Comparison of ENCODE assay signal across 23 cellular contexts in genomic region chr6:83461438-83461837, GRCh38. TPM values are rescaled to one million over a fixed set of nuclear protein-coding genes. Genes with fewer than 3 reads are reported as not detected.
A peak's percentile ranks its signal among the peaks of the same experiment; 100 is the strongest.
DNase-seq lines count a peak whose midpoint lies in the region; ATAC-seq, FAIRE-seq and TF ChIP-seq lines count a peak whose summit lies in the region.
"Had no signal": no experiment of that assay in that cellular context is flagged by ENCODE, and none has a peak within 500 bp of the region (broad histone marks: within the 10 kb centered on the region; RNA-seq: fewer than 3 reads in every experiment).

No MANE protein-coding gene starts in this region.

- H3K4me3 Mint-ChIP-seq in Caco-2 (ENCODE audit: unreplicated experiment), result no peak overlapping the region
- H3K4me3 Mint-ChIP-seq in HFFc6, result no peak overlapping the region
- H3K4me3 Mint-ChIP-seq in naive thymus-derived CD4-positive, alpha-beta T cell, result no peak overlapping the region
- H3K4me3 Mint-ChIP-seq: CD8-positive, alpha-beta T cell had no signal

- H3K27me3 Mint-ChIP-seq in Caco-2 (ENCODE audit: insufficient read depth, unreplicated experiment) (no peaks in the 10 kb centered on the region), HFFc6 (ENCODE audit: insufficient read depth) (no peaks in the 10 kb centered on the region)
- peaks cover 0 to 4% (median under 1%) of the 10 kb centered on the region in 5 donors for H3K27me3 Mint-ChIP-seq in naive thymus-derived CD4-positive, alpha-beta T cell

- H3K9me3 Mint-ChIP-seq in Caco-2 (ENCODE audit: unreplicated experiment), result peaks cover 10% of the 10 kb centered on the region
- no peaks in the 10 kb centered on the region for H3K9me3 Mint-ChIP-seq in HFFc6
- no peaks in the 10 kb centered on the region for H3K9me3 Mint-ChIP-seq in naive thymus-derived CD4-positive, alpha-beta T cell
- H3K9me3 Mint-ChIP-seq: CD8-positive, alpha-beta T cell had no signal

- H3K4me1 ChIP-seq in Caco-2, result peaks cover 51% of the 10 kb centered on the region
- H3K4me1 ChIP-seq in naive thymus-derived CD4-positive, alpha-beta T cell (ENCODE audit: control insufficient read depth in 2 of 2, insufficient read depth in 2 of 2, low read length in 2 of 2), result no peaks in the 10 kb centered on the region

- DNase-seq in Caco-2 (no peak), HFFc6 (peak; percentile 5), bronchial epithelial cell (ENCODE audit: low read depth) (peak; percentile 80), iris pigment epithelial cell (ENCODE audit: low read depth) (peak; percentile 5), NCI-H128 (lab: John Stamatoyannopoulos, UW; ENCODE audit: unreplicated experiment) (no peak), DMS79 (lab: John Stamatoyannopoulos, UW) (no peak)
- DNase-seq in naive thymus-derived CD4-positive, alpha-beta T cell, result no peak
- DNase-seq: AML-193; C1 segment of cervical spinal cord; CD8-positive, alpha-beta T cell; DMS79 treated with DMSO at 0.1 percent for 48 hours; KG1; MV-4-11; NCI-H1105 treated with DMSO at 0.1 percent for 48 hours; NCI-H187; NCI-H446; NCI-H526; Right ventricle myocardium superior had no signal

- CTCF ChIA-PET in Caco-2 (lab: Charles Lee), result interaction anchor here (1.0 to 4.0 kb wide), 2 partner anchors 46 to 51 kb away, joined by 3 to 24 read pairs; partner anchors contain the start of gene PRSS35
- CTCF ChIA-PET in naive thymus-derived CD4-positive, alpha-beta T cell (lab: Charles Lee), result no interaction called here

- ATAC-seq in HG02840 (IDR thresholded peaks at IDR 0.05; ENCODE audit: low FRiP score, unreplicated experiment), result no peak
- no peak for ATAC-seq in naive thymus-derived CD4-positive, alpha-beta T cell
- ATAC-seq: CD8-positive, alpha-beta T cell had no signal

- FAIRE-seq in bronchial epithelial cell (lab: Jason Lieb, UNC), result peak; percentile 47
- FAIRE-seq: G401.6, GM12892, H54 had no signal

- H3K27me3 ChIP-seq in Caco-2 (replicated peaks; ENCODE audit: control insufficient read depth, insufficient read depth, low read length) (no peaks in the 10 kb centered on the region), bronchial epithelial cell (ENCODE audit: control insufficient read depth, insufficient read depth, low read length) (no peaks in the 10 kb centered on the region)
- no peaks in the 10 kb centered on the region for H3K27me3 ChIP-seq in naive thymus-derived CD4-positive, alpha-beta T cell (ENCODE audit: control insufficient read depth in 2 of 2, insufficient read depth in 2 of 2, low read length in 2 of 2)

- H3K27ac Mint-ChIP-seq in Caco-2 (ENCODE audit: unreplicated experiment) (peak overlapping the region; percentile 89), HFFc6 (no peak overlapping the region)
- no peak overlapping the region for H3K27ac Mint-ChIP-seq in naive thymus-derived CD4-positive, alpha-beta T cell
- H3K27ac Mint-ChIP-seq: CD8-positive, alpha-beta T cell had no signal

- H3K36me3 ChIP-seq in Caco-2 (ENCODE audit: control insufficient read depth, insufficient read depth, low read length) (0 out of 2 replicates have a peak, but pooled peaks cover 2% of the 10 kb centered on the region), bronchial epithelial cell (ENCODE audit: control insufficient read depth, insufficient read depth, low read length) (no peaks in the 10 kb centered on the region)
- no peaks in the 10 kb centered on the region for H3K36me3 ChIP-seq in naive thymus-derived CD4-positive, alpha-beta T cell (ENCODE audit: control insufficient read depth in 2 of 3, insufficient read depth in 3 of 3, low read length in 3 of 3)

- BruUV-seq in Caco-2 (replicated peaks; lab: Mats Ljungman, UMichigan), result no TSS peak

- H3K4me1 Mint-ChIP-seq in Caco-2 (ENCODE audit: low read depth, unreplicated experiment) (peaks cover 48% of the 10 kb centered on the region), HFFc6 (ENCODE audit: low read depth) (no peaks in the 10 kb centered on the region; the same call in 1 of the 2 replicates)
- peaks cover 0 to 5% (median 0%) of the 10 kb centered on the region in 7 donors for H3K4me1 Mint-ChIP-seq in naive thymus-derived CD4-positive, alpha-beta T cell

- peaks cover 13% of the 10 kb centered on the region for H3K36me3 Mint-ChIP-seq in Caco-2 (ENCODE audit: insufficient read depth, unreplicated experiment)
- H3K36me3 Mint-ChIP-seq in HFFc6 (ENCODE audit: low read depth), result no peaks in the 10 kb centered on the region
- no peaks in the 10 kb centered on the region for H3K36me3 Mint-ChIP-seq in naive thymus-derived CD4-positive, alpha-beta T cell
- H3K36me3 Mint-ChIP-seq: CD8-positive, alpha-beta T cell had no signal

- TF ChIP-seq CTCF in Caco-2 (IDR thresholded peaks at IDR 0.05; ENCODE audit: insufficient read depth in 1 of 2, low read depth in 1 of 2, low read length in 1 of 2, severe bottlenecking in 1 of 2, unreplicated experiment in 1 of 2) (no peak), HFFc6 (IDR thresholded peaks at IDR 0.05) (no peak), bronchial epithelial cell (IDR thresholded peaks at IDR 0.05; ENCODE audit: insufficient read depth, low read length, severe bottlenecking) (no peak)

- peaks cover 10% of the 10 kb centered on the region; the same call in 1 of the 2 replicates for H3K9me3 ChIP-seq in Caco-2
- H3K9me3 ChIP-seq in naive thymus-derived CD4-positive, alpha-beta T cell (ENCODE audit: control insufficient read depth in 2 of 3, low read length in 3 of 3), result no peaks in the 10 kb centered on the region

- POLR2A ChIA-PET in Caco-2 (lab: Charles Lee), result interaction anchor here (1.7 kb wide), 1 partner anchor 51 kb away, joined by 10 read pairs; the partner anchor contains the start of gene PRSS35
- POLR2A ChIA-PET in naive thymus-derived CD4-positive, alpha-beta T cell (lab: Charles Lee), result no interaction called here

- no peak overlapping the region for H3K27ac ChIP-seq in naive thymus-derived CD4-positive, alpha-beta T cell (ENCODE audit: low read depth, low read length)

- H3K4me3 ChIP-seq in Caco-2 (ENCODE audit: low read depth, low read length) (no peak overlapping the region), bronchial epithelial cell (ENCODE audit: low read depth, low read length) (no peak overlapping the region)
- no peak overlapping the region for H3K4me3 ChIP-seq in naive thymus-derived CD4-positive, alpha-beta T cell (ENCODE audit: low read length)

- intact Hi-C loops in Caco-2 (cut with micrococcal nuclease; ENCODE audit: unreplicated experiment), result no loop called here
- intact Hi-C loops in naive thymus-derived CD4-positive, alpha-beta T cell (cut with micrococcal nuclease), result no loop called here

RNA-seq across cellular contexts. Expression of gene ME1, which starts 30.6 kb away (rescaled TPM):
- 121 and 131 TPM in 2 replicates for total RNA-seq in Caco-2 (2022)
- total RNA-seq in HFFc6 (2021; fragmentation: NEBNext Ultra II Directional; extraction: Animal tissue kit (Norgen Biotek cat#: 25700)), result 10 to 100 TPM; 24.2 to 37.1 (median 32.6) TPM
- total RNA-seq in bronchial epithelial cell, result 18.2 and 37.6 TPM in 2 replicates
- under 1 TPM in 4 of 5 experiments, not detected in 1; 0.19 to 0.49 (median 0.29) TPM for total RNA-seq in naive thymus-derived CD4-positive, alpha-beta T cell
- not detected for polyA plus RNA-seq in naive thymus-derived CD4-positive, alpha-beta T cell
- total RNA-seq: OCI-LY7 had no signal

RNA-seq across cellular contexts. Expression of gene PRSS35, which starts 50.9 kb away (rescaled TPM):
- total RNA-seq in Caco-2 (2022), result 72.0 and 85.0 TPM in 2 replicates
- under 1 TPM; 0.30 to 0.78 (median 0.46) TPM for total RNA-seq in HFFc6 (2021; fragmentation: NEBNext Ultra II Directional; extraction: Animal tissue kit (Norgen Biotek cat#: 25700))
- total RNA-seq in bronchial epithelial cell, result 0.13 TPM in 1 of 2 replicates, not detected in the other
- not detected for total RNA-seq in naive thymus-derived CD4-positive, alpha-beta T cell
- polyA plus RNA-seq in naive thymus-derived CD4-positive, alpha-beta T cell, result not detected
- total RNA-seq: OCI-LY7, Right ventricle myocardium superior had no signal

Comparison
In these comparisons a context has a peak if more than half of its experiments do, and no peak if none do; other contexts are left out.
1. DNase-seq: peak in HFFc6 (single experiment), bronchial epithelial cell (single experiment) and iris pigment epithelial cell (single experiment); none in Caco-2 (0 of 2), NCI-H128 (single experiment), DMS79 (single experiment) and naive thymus-derived CD4-positive, alpha-beta T cell (0 of 9).
2. RNA of gene ME1, which starts 30.6 kb away (total RNA-seq): 121 to 131 TPM in Caco-2, 24.2 to 37.1 TPM in HFFc6 and 18.2 to 37.6 TPM in bronchial epithelial cell; 0.19 to 0.49 TPM in naive thymus-derived CD4-positive, alpha-beta T cell; every median in the first group is over 10 times any median in the second.
3. RNA of gene PRSS35, which starts 50.9 kb away (total RNA-seq): 72.0 to 85.0 TPM in Caco-2; 0.30 to 0.78 TPM in HFFc6, 0.13 TPM in bronchial epithelial cell and not detected in naive thymus-derived CD4-positive, alpha-beta T cell; every median in the first group is over 10 times any median in the second.